In the genomic region with DNA sequence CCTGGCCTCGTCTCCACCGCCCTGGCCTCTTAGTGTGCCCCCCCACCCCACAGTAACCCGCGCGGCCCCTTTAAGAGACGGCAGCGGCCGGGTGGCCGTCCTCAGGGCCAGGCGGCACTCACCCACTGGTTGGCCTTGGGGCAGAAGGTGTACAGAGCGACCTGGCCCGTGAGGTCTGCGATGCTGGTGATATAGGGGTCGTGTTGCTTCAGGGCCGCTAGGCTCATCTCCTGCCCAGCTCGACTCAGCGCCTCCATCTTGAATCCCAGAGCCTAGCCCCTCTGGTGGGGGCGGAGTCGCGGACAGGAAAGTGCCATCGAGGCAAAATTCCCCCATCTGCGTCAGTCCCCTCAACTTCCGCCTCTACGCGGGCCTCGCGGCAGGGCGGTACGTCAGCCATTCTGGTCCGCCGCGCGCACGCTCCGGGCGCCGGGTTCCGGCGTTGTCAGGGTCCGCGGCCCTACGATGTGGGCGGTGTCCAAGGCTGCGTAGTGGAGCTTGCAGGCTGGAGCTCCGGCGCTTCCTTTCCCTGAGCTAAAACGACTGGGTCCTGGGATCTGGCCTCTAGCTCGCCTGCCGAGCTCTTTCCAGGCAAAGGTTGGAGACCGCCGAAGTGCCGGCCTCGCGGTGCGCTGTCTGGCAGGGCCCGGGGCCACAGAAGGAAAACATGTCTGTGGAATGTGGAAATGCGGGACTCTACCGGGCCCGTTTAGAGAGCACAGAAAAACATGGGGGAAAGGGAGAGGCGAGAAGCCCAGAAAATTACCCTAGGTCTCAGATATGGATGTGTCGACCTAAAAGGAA, we compare ENCODE assay signal across 1 cellular context.
A peak's percentile ranks its signal among the peaks of the same experiment; 100 is the strongest.
TF ChIP-seq lines count a peak whose summit lies in the region.

A gene (minus strand): TSS at position 283 of the 804 bp plus-strand sequence. CDS start 26 bp downstream, at position 257.

TF ChIP-seq in HepG2, 621 proteins besides CTCF, POLR2A, EP300 and RAD21 (continued from another document and continues in another):
- TF ChIP-seq, protein P1, sequence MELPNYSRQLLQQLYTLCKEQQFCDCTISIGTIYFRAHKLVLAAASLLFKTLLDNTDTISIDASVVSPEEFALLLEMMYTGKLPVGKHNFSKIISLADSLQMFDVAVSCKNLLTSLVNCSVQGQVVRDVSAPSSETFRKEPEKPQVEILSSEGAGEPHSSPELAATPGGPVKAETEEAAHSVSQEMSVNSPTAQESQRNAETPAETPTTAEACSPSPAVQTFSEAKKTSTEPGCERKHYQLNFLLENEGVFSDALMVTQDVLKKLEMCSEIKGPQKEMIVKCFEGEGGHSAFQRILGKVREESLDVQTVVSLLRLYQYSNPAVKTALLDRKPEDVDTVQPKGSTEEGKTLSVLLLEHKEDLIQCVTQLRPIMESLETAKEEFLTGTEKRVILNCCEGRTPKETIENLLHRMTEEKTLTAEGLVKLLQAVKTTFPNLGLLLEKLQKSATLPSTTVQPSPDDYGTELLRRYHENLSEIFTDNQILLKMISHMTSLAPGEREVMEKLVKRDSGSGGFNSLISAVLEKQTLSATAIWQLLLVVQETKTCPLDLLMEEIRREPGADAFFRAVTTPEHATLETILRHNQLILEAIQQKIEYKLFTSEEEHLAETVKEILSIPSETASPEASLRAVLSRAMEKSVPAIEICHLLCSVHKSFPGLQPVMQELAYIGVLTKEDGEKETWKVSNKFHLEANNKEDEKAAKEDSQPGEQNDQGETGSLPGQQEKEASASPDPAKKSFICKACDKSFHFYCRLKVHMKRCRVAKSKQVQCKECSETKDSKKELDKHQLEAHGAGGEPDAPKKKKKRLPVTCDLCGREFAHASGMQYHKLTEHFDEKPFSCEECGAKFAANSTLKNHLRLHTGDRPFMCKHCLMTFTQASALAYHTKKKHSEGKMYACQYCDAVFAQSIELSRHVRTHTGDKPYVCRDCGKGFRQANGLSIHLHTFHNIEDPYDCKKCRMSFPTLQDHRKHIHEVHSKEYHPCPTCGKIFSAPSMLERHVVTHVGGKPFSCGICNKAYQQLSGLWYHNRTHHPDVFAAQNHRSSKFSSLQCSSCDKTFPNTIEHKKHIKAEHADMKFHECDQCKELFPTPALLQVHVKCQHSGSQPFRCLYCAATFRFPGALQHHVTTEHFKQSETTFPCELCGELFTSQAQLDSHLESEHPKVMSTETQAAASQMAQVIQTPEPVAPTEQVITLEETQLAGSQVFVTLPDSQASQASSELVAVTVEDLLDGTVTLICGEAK (IDR thresholded peaks at IDR 0.05), result peak; percentile 97
- TF ChIP-seq, protein P1 (CRISPR knock-in tag; IDR thresholded peaks at IDR 0.05), result peak; percentile 96
- TF ChIP-seq, protein P2, sequence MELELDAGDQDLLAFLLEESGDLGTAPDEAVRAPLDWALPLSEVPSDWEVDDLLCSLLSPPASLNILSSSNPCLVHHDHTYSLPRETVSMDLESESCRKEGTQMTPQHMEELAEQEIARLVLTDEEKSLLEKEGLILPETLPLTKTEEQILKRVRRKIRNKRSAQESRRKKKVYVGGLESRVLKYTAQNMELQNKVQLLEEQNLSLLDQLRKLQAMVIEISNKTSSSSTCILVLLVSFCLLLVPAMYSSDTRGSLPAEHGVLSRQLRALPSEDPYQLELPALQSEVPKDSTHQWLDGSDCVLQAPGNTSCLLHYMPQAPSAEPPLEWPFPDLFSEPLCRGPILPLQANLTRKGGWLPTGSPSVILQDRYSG (CRISPR knock-in tag; IDR thresholded peaks at IDR 0.05), result peak; percentile 68; the same call in 1 of the 2 replicates
- TF ChIP-seq, protein P3, sequence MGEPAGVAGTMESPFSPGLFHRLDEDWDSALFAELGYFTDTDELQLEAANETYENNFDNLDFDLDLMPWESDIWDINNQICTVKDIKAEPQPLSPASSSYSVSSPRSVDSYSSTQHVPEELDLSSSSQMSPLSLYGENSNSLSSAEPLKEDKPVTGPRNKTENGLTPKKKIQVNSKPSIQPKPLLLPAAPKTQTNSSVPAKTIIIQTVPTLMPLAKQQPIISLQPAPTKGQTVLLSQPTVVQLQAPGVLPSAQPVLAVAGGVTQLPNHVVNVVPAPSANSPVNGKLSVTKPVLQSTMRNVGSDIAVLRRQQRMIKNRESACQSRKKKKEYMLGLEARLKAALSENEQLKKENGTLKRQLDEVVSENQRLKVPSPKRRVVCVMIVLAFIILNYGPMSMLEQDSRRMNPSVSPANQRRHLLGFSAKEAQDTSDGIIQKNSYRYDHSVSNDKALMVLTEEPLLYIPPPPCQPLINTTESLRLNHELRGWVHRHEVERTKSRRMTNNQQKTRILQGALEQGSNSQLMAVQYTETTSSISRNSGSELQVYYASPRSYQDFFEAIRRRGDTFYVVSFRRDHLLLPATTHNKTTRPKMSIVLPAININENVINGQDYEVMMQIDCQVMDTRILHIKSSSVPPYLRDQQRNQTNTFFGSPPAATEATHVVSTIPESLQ (CRISPR knock-in tag; conservative IDR thresholded peaks at IDR 0.05), result no peak
- TF ChIP-seq, protein P4, sequence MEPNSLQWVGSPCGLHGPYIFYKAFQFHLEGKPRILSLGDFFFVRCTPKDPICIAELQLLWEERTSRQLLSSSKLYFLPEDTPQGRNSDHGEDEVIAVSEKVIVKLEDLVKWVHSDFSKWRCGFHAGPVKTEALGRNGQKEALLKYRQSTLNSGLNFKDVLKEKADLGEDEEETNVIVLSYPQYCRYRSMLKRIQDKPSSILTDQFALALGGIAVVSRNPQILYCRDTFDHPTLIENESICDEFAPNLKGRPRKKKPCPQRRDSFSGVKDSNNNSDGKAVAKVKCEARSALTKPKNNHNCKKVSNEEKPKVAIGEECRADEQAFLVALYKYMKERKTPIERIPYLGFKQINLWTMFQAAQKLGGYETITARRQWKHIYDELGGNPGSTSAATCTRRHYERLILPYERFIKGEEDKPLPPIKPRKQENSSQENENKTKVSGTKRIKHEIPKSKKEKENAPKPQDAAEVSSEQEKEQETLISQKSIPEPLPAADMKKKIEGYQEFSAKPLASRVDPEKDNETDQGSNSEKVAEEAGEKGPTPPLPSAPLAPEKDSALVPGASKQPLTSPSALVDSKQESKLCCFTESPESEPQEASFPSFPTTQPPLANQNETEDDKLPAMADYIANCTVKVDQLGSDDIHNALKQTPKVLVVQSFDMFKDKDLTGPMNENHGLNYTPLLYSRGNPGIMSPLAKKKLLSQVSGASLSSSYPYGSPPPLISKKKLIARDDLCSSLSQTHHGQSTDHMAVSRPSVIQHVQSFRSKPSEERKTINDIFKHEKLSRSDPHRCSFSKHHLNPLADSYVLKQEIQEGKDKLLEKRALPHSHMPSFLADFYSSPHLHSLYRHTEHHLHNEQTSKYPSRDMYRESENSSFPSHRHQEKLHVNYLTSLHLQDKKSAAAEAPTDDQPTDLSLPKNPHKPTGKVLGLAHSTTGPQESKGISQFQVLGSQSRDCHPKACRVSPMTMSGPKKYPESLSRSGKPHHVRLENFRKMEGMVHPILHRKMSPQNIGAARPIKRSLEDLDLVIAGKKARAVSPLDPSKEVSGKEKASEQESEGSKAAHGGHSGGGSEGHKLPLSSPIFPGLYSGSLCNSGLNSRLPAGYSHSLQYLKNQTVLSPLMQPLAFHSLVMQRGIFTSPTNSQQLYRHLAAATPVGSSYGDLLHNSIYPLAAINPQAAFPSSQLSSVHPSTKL (CRISPR knock-in tag; IDR thresholded peaks at IDR 0.05), result peak; percentile 79
- TF ChIP-seq, protein P5, sequence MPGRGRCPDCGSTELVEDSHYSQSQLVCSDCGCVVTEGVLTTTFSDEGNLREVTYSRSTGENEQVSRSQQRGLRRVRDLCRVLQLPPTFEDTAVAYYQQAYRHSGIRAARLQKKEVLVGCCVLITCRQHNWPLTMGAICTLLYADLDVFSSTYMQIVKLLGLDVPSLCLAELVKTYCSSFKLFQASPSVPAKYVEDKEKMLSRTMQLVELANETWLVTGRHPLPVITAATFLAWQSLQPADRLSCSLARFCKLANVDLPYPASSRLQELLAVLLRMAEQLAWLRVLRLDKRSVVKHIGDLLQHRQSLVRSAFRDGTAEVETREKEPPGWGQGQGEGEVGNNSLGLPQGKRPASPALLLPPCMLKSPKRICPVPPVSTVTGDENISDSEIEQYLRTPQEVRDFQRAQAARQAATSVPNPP (CRISPR knock-in tag; IDR thresholded peaks at IDR 0.05), result peak; percentile 96
- TF ChIP-seq, protein P6, sequence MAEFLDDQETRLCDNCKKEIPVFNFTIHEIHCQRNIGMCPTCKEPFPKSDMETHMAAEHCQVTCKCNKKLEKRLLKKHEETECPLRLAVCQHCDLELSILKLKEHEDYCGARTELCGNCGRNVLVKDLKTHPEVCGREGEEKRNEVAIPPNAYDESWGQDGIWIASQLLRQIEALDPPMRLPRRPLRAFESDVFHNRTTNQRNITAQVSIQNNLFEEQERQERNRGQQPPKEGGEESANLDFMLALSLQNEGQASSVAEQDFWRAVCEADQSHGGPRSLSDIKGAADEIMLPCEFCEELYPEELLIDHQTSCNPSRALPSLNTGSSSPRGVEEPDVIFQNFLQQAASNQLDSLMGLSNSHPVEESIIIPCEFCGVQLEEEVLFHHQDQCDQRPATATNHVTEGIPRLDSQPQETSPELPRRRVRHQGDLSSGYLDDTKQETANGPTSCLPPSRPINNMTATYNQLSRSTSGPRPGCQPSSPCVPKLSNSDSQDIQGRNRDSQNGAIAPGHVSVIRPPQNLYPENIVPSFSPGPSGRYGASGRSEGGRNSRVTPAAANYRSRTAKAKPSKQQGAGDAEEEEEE (CRISPR knock-in tag; IDR thresholded peaks at IDR 0.05; ENCODE audit: borderline replicate concordance), result no peak; the same call in 1 of the 2 replicates
- TF ChIP-seq, protein P7, sequence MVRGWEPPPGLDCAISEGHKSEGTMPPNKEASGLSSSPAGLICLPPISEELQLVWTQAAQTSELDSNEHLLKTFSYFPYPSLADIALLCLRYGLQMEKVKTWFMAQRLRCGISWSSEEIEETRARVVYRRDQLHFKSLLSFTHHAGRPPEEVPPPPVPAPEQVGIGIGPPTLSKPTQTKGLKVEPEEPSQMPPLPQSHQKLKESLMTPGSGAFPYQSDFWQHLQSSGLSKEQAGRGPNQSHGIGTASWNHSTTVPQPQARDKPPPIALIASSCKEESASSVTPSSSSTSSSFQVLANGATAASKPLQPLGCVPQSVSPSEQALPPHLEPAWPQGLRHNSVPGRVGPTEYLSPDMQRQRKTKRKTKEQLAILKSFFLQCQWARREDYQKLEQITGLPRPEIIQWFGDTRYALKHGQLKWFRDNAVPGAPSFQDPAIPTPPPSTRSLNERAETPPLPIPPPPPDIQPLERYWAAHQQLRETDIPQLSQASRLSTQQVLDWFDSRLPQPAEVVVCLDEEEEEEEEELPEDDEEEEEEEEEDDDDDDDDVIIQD (CRISPR knock-in tag; IDR thresholded peaks at IDR 0.05; ENCODE audit: low read depth), result 0 out of 2 replicates have a peak, but pooled peaks have one; percentile 45
- TF ChIP-seq ZNF432 (CRISPR knock-in tag; IDR thresholded peaks at IDR 0.05; ENCODE audit: borderline replicate concordance) (no peak), SP140L (CRISPR knock-in tag; IDR thresholded peaks at IDR 0.05; ENCODE audit: borderline replicate concordance) (peak; percentile 80; the same call in 1 of the 2 replicates), TRIM24 (CRISPR knock-in tag; IDR thresholded peaks at IDR 0.05) (no peak), ZNF207 (IDR thresholded peaks at IDR 0.05; ENCODE audit: borderline replicate concordance) (no peak), BCL6 (CRISPR knock-in tag; IDR thresholded peaks at IDR 0.05) (peak; percentile 82), AKAP8 (CRISPR knock-in tag; IDR thresholded peaks at IDR 0.05) (peak; percentile 63; the same call in 1 of the 2 replicates), ZNF605 (CRISPR knock-in tag; IDR thresholded peaks at IDR 0.05) (peak; percentile 88), NCOA5 (CRISPR knock-in tag; IDR thresholded peaks at IDR 0.05) (no peak), KDM2A (CRISPR knock-in tag; IDR thresholded peaks at IDR 0.05; ENCODE audit: borderline replicate concordance, low read depth) (peak; percentile 99), NR2F1 (CRISPR knock-in tag; IDR thresholded peaks at IDR 0.05) (no peak), SRF (IDR thresholded peaks at IDR 0.05; ENCODE audit: low read depth, low read length) (peak; percentile 56), ZNF121 (CRISPR knock-in tag; IDR thresholded peaks at IDR 0.05) (peak; percentile 80; the same call in 1 of the 2 replicates)
- TF ChIP-seq, protein P8, sequence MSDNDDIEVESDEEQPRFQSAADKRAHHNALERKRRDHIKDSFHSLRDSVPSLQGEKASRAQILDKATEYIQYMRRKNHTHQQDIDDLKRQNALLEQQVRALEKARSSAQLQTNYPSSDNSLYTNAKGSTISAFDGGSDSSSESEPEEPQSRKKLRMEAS (IDR thresholded peaks at IDR 0.05), result peak; percentile 95
- TF ChIP-seq, protein P9, sequence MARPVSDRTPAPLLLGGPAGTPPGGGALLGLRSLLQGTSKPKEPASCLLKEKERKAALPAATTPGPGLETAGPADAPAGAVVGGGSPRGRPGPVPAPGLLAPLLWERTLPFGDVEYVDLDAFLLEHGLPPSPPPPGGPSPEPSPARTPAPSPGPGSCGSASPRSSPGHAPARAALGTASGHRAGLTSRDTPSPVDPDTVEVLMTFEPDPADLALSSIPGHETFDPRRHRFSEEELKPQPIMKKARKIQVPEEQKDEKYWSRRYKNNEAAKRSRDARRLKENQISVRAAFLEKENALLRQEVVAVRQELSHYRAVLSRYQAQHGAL (CRISPR knock-in tag; IDR thresholded peaks at IDR 0.05; ENCODE audit: not compliant biosample characterization), result no peak
- TF ChIP-seq, protein P10, sequence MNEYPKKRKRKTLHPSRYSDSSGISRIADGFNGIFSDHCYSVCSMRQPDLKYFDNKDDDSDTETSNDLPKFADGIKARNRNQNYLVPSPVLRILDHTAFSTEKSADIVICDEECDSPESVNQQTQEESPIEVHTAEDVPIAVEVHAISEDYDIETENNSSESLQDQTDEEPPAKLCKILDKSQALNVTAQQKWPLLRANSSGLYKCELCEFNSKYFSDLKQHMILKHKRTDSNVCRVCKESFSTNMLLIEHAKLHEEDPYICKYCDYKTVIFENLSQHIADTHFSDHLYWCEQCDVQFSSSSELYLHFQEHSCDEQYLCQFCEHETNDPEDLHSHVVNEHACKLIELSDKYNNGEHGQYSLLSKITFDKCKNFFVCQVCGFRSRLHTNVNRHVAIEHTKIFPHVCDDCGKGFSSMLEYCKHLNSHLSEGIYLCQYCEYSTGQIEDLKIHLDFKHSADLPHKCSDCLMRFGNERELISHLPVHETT (CRISPR knock-in tag; conservative IDR thresholded peaks at IDR 0.05), result peak; percentile 99
